Comparison of ENCODE assay signal across 18 cellular contexts in genomic region chr10:38047666-38048065, GRCh38. TPM values are rescaled to one million over a fixed set of nuclear protein-coding genes. Genes with fewer than 3 reads are reported as not detected.
DNase-seq lines count a peak whose midpoint lies in the region; ATAC-seq and TF ChIP-seq lines count a peak whose summit lies in the region.
"Had no signal": no experiment of that assay in that cellular context is flagged by ENCODE, and none has a peak within 500 bp of the region (broad histone marks: within the 10 kb centered on the region; RNA-seq: fewer than 3 reads in every experiment).

No MANE protein-coding gene starts in this region.

- CTCF ChIA-PET in GM10248 (lab: Yijun Ruan, JAX), result interaction anchor here (0.9 to 1.6 kb wide), 3 partner anchors 10 to 46 kb away, joined by 3 to 4 read pairs (median 3); partner anchors contain the start of gene ZNF37A

- POLR2A ChIA-PET in GM10248 (lab: Yijun Ruan, JAX), result interaction anchor here (0.6 kb wide), 1 partner anchor 9 kb away, joined by 5 read pairs; no protein-coding TSS in a partner anchor

- H3K36me3 ChIP-seq in adipocyte (ENCODE audit: control insufficient read depth, insufficient read depth, low read length, severe bottlenecking) (peaks cover 17% of the 10 kb centered on the region), MG63 (peaks cover 6% of the 10 kb centered on the region)
- H3K36me3 ChIP-seq: SJSA1, uterus had no signal

- H3K4me3 ChIP-seq in AG10803 (ENCODE audit: low read length) (no peak overlapping the region), adipocyte (ENCODE audit: low read length) (no peak overlapping the region), MG63 (no peak overlapping the region)
- H3K4me3 ChIP-seq: SJSA1, uterus had no signal

- no peaks in the 10 kb centered on the region for H3K4me1 ChIP-seq in adipocyte (ENCODE audit: control insufficient read depth, insufficient read depth, low read length)
- H3K4me1 ChIP-seq: SJSA1, uterus had no signal

- ATAC-seq in GM18858 (IDR thresholded peaks at IDR 0.05; ENCODE audit: unreplicated experiment), result peak; percentile 93
- peak; percentile 75 for ATAC-seq in HG02885 (IDR thresholded peaks at IDR 0.05; ENCODE audit: poor library complexity, unreplicated experiment)
- ATAC-seq: naive thymus-derived CD8-positive, alpha-beta T cell had no signal

- H3K27me3 ChIP-seq in adipocyte (replicated peaks; ENCODE audit: control insufficient read depth, insufficient read depth, low read length) (no peaks in the 10 kb centered on the region), MG63 (no peaks in the 10 kb centered on the region)
- H3K27me3 ChIP-seq: SJSA1, uterus had no signal

- H3K9ac ChIP-seq in adipocyte (ENCODE audit: low read length), result no peak overlapping the region

- no peaks in the 10 kb centered on the region for H3K9me3 ChIP-seq in adipocyte (ENCODE audit: control insufficient read depth, low read length)
- 0 out of 2 replicates have a peak, but pooled peaks cover 3% of the 10 kb centered on the region for H3K9me3 ChIP-seq in MG63
- H3K9me3 ChIP-seq: SJSA1, uterus had no signal

- TF ChIP-seq CTCF in AG10803 (conservative IDR thresholded peaks at IDR 0.05; ENCODE audit: low read length) (no peak), GM10248 (IDR thresholded peaks at IDR 0.05; ENCODE audit: control extremely low read depth, extremely low read depth, low read depth, missing control alignments) (no peak)

- DNase-seq in AG10803 (ENCODE audit: low read depth), result peak; percentile 11
- DNase-seq in adipocyte (ENCODE audit: low read depth), result peak; percentile 41
- no peak for DNase-seq in NCI-H226
- DNase-seq in MG63, result no peak
- DNase-seq in GM10248 (ENCODE audit: extremely low spot score), result no peak
- DNase-seq in activated CD4-positive, CD25-positive, alpha-beta regulatory T cell (lab: John Stamatoyannopoulos, UW), result no peak
- DNase-seq: activated CD4-positive, alpha-beta T cell treated with anti-CD3 and anti-CD28 coated beads for 4 hours; H7; immature natural killer cell; mammary epithelial cell; naive thymus-derived CD8-positive, alpha-beta T cell; NCI-H187 treated with DMSO at 0.1 percent for 48 hours; NCI-H526 treated with DMSO at 0.1 percent for 48 hours; T-helper 9 cell; uterus had no signal

RNA-seq across cellular contexts. Expression of gene ZNF33A, which starts 37.2 kb away (rescaled TPM):
- total RNA-seq in MG63 (2014; rRNA removed; shearing (Covaris generic); ENCODE audit: low replicate concordance), result 2.9 and 3.5 TPM in 2 replicates

RNA-seq across cellular contexts. Expression of gene ZNF37A, which starts 46.5 kb away (rescaled TPM):
- total RNA-seq in MG63 (2014; rRNA removed; shearing (Covaris generic); ENCODE audit: low replicate concordance), result 9.8 and 9.9 TPM in 2 replicates

Comparison
In these comparisons a context has a peak if more than half of its experiments do, and no peak if none do; other contexts are left out.
1. DNase-seq: peak in AG10803 (single experiment) and adipocyte (single experiment); none in NCI-H226 (single experiment), MG63 (single experiment), GM10248 (single experiment) and activated CD4-positive, CD25-positive, alpha-beta regulatory T cell (0 of 4).